Comparison of ENCODE assay signal across 35 cellular contexts in the genomic region with DNA sequence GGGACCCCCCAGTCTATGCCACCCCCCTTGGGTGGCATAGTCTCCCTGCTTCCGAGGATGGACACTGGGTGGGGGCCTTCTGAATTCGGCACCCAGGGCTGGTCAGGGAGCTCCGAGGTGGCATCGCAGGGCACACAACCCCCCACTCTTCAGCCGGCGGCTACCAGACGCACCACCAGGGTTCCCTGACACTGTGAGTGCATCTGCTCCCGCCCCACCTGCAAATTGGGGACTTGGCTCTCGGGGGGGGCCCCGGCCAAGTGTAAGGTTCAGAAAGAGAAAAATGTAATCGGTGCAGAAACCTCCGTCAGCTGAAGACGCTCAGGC. TPM values are rescaled to one million over a fixed set of nuclear protein-coding genes. Genes with fewer than 3 reads are reported as not detected.
"Had no signal": no experiment of that assay in that cellular context is flagged by ENCODE, and none has a peak within 500 bp of the region (broad histone marks: within the 10 kb centered on the region; RNA-seq: fewer than 3 reads in every experiment).

No MANE protein-coding gene starts in this region.

- H3K4me3 Mint-ChIP-seq: activated CD4-positive, alpha-beta memory T cell treated with anti-CD3 and anti-CD28 coated beads, Interleukin-2, amount 10 ng/mL, durations not matched to agents 7 days and 5 days; activated CD4-positive, alpha-beta T cell treated with anti-CD3 and anti-CD28 coated beads, Interleukin-2, amount 10 ng/mL, durations not matched to agents 7 days and 5 days; activated naive CD4-positive, alpha-beta T cell treated with anti-CD3 and anti-CD28 coated beads, Interleukin-2, amount 10 ng/mL, durations not matched to agents 7 days and 5 days; activated naive CD8-positive, alpha-beta T cell treated with anti-CD3 and anti-CD28 coated beads, Interleukin-2, amount 10 ng/mL, durations not matched to agents 7 days and 5 days; activated T-cell treated with anti-CD3 and anti-CD28 coated beads, Interleukin-2, amount 50 U/mL, for 24 hours; activated T-cell treated with anti-CD3 and anti-CD28 coated beads, Interleukin-2, amount 50 U/mL, for 72 hours; brain; WTC11 had no signal

- H3K27me3 ChIP-seq: ascending aorta, cardiac muscle cell, colonic mucosa had no signal

- ATAC-seq: activated naive CD4-positive, alpha-beta T cell treated with anti-CD3 and anti-CD28 coated beads, Interleukin-2, amount 50 U/mL, for 72 hours; activated T-cell treated with anti-CD3 and anti-CD28 coated beads, Interleukin-2, amount 50 U/mL, for 72 hours; gastroesophageal sphincter; WTC11 had no signal

- H3K36me3 ChIP-seq: ascending aorta, breast epithelium, cardiac muscle cell, colonic mucosa, esophagus squamous epithelium, gastroesophageal sphincter had no signal

- DNase-seq: activated CD4-positive, alpha-beta memory T cell treated with anti-CD3 and anti-CD28 coated beads, Interleukin-2, amount 10 ng/mL, durations not matched to agents 7 days and 5 days; activated CD4-positive, alpha-beta T cell treated with anti-CD3 and anti-CD28 coated beads for 1 hour; activated CD4-positive, alpha-beta T cell treated with anti-CD3 and anti-CD28 coated beads for 4 hours; activated CD4-positive, alpha-beta T cell treated with anti-CD3 and anti-CD28 coated beads, Interleukin-2, amount 10 ng/mL, durations not matched to agents 7 days and 5 days; activated CD4-positive, alpha-beta T cell treated with anti-CD3 and anti-CD28 coated beads, Interleukin-2, amount 50 U/mL, for 4 hours; activated CD8-positive, alpha-beta memory T cell treated with anti-CD3 and anti-CD28 coated beads, Interleukin-2, amount 50 U/mL, for 48 hours; activated gamma-delta T cell; activated naive CD4-positive, alpha-beta T cell; activated naive CD4-positive, alpha-beta T cell treated with anti-CD3 and anti-CD28 coated beads, Interleukin-2, amount 10 ng/mL, durations not matched to agents 7 days and 5 days; activated naive CD8-positive, alpha-beta T cell treated with anti-CD3 and anti-CD28 coated beads, Interleukin-2, amount 10 ng/mL, durations not matched to agents 7 days and 5 days; activated T-cell treated with anti-CD3 and anti-CD28 coated beads for 4 hours; activated T-cell treated with anti-CD3 and anti-CD28 coated beads, Interleukin-2, amount 50 U/mL, for 24 hours; activated T-cell treated with anti-CD3 and anti-CD28 coated beads, Interleukin-2, amount 50 U/mL, for 72 hours; central memory CD4-positive, alpha-beta T cell; cerebellar nuclear complex; colonic mucosa; effector CD8-positive, alpha-beta T cell; esophagus squamous epithelium; foreskin melanocyte; head of caudate nucleus; T-helper 2 cell had no signal

- H3K27ac Mint-ChIP-seq: activated CD4-positive, alpha-beta memory T cell treated with anti-CD3 and anti-CD28 coated beads, Interleukin-2, amount 10 ng/mL, durations not matched to agents 7 days and 5 days; activated CD4-positive, alpha-beta T cell treated with anti-CD3 and anti-CD28 coated beads, Interleukin-2, amount 10 ng/mL, durations not matched to agents 7 days and 5 days; activated naive CD4-positive, alpha-beta T cell treated with anti-CD3 and anti-CD28 coated beads, Interleukin-2, amount 10 ng/mL, durations not matched to agents 7 days and 5 days; activated naive CD4-positive, alpha-beta T cell treated with anti-CD3 and anti-CD28 coated beads, Interleukin-2, amount 50 U/mL, for 72 hours; activated naive CD8-positive, alpha-beta T cell treated with anti-CD3 and anti-CD28 coated beads, Interleukin-2, amount 10 ng/mL, durations not matched to agents 7 days and 5 days; activated T-cell treated with anti-CD3 and anti-CD28 coated beads, Interleukin-2, amount 50 U/mL, for 24 hours; activated T-cell treated with anti-CD3 and anti-CD28 coated beads, Interleukin-2, amount 50 U/mL, for 72 hours; WTC11 had no signal

- H3K27me3 Mint-ChIP-seq: activated CD4-positive, alpha-beta memory T cell treated with anti-CD3 and anti-CD28 coated beads, Interleukin-2, amount 10 ng/mL, durations not matched to agents 7 days and 5 days; activated CD4-positive, alpha-beta T cell treated with anti-CD3 and anti-CD28 coated beads, Interleukin-2, amount 10 ng/mL, durations not matched to agents 7 days and 5 days; activated naive CD4-positive, alpha-beta T cell treated with anti-CD3 and anti-CD28 coated beads, Interleukin-2, amount 10 ng/mL, durations not matched to agents 7 days and 5 days; activated naive CD8-positive, alpha-beta T cell treated with anti-CD3 and anti-CD28 coated beads, Interleukin-2, amount 10 ng/mL, durations not matched to agents 7 days and 5 days; activated T-cell treated with anti-CD3 and anti-CD28 coated beads, Interleukin-2, amount 50 U/mL, for 24 hours had no signal

- H3K27ac ChIP-seq: ascending aorta, breast epithelium, cardiac muscle cell, colonic mucosa, epithelial cell of prostate, esophagus squamous epithelium, gastroesophageal sphincter had no signal

- H3K4me1 ChIP-seq: ascending aorta, breast epithelium, colonic mucosa, esophagus squamous epithelium, gastroesophageal sphincter had no signal

- H3K4me1 Mint-ChIP-seq: activated CD4-positive, alpha-beta memory T cell treated with anti-CD3 and anti-CD28 coated beads, Interleukin-2, amount 10 ng/mL, durations not matched to agents 7 days and 5 days; activated CD4-positive, alpha-beta T cell treated with anti-CD3 and anti-CD28 coated beads, Interleukin-2, amount 10 ng/mL, durations not matched to agents 7 days and 5 days; activated naive CD4-positive, alpha-beta T cell treated with anti-CD3 and anti-CD28 coated beads, Interleukin-2, amount 10 ng/mL, durations not matched to agents 7 days and 5 days; activated naive CD8-positive, alpha-beta T cell treated with anti-CD3 and anti-CD28 coated beads, Interleukin-2, amount 10 ng/mL, durations not matched to agents 7 days and 5 days; WTC11 had no signal

- H3K4me3 ChIP-seq: ascending aorta, breast epithelium, cardiac muscle cell, colonic mucosa, esophagus squamous epithelium, gastroesophageal sphincter had no signal

- H3K36me3 Mint-ChIP-seq: activated naive CD4-positive, alpha-beta T cell treated with anti-CD3 and anti-CD28 coated beads, Interleukin-2, amount 10 ng/mL, durations not matched to agents 7 days and 5 days; activated naive CD4-positive, alpha-beta T cell treated with anti-CD3 and anti-CD28 coated beads, Interleukin-2, amount 50 U/mL, for 72 hours; activated naive CD8-positive, alpha-beta T cell treated with anti-CD3 and anti-CD28 coated beads, Interleukin-2, amount 10 ng/mL, durations not matched to agents 7 days and 5 days; brain; WTC11 had no signal

- H3K9me3 ChIP-seq: ascending aorta, breast epithelium, colonic mucosa, esophagus squamous epithelium, gastroesophageal sphincter had no signal

- H3K9me3 Mint-ChIP-seq: activated CD4-positive, alpha-beta memory T cell treated with anti-CD3 and anti-CD28 coated beads, Interleukin-2, amount 10 ng/mL, durations not matched to agents 7 days and 5 days; activated CD4-positive, alpha-beta T cell treated with anti-CD3 and anti-CD28 coated beads, Interleukin-2, amount 10 ng/mL, durations not matched to agents 7 days and 5 days; activated naive CD4-positive, alpha-beta T cell treated with anti-CD3 and anti-CD28 coated beads, Interleukin-2, amount 10 ng/mL, durations not matched to agents 7 days and 5 days; activated naive CD4-positive, alpha-beta T cell treated with anti-CD3 and anti-CD28 coated beads, Interleukin-2, amount 50 U/mL, for 72 hours; activated naive CD8-positive, alpha-beta T cell treated with anti-CD3 and anti-CD28 coated beads, Interleukin-2, amount 10 ng/mL, durations not matched to agents 7 days and 5 days; activated T-cell treated with anti-CD3 and anti-CD28 coated beads, Interleukin-2, amount 50 U/mL, for 24 hours; activated T-cell treated with anti-CD3 and anti-CD28 coated beads, Interleukin-2, amount 50 U/mL, for 72 hours; brain; WTC11 had no signal

RNA-seq across cellular contexts. Expression of gene CCDC187, which starts 45.6 kb away (rescaled TPM):
- total RNA-seq: activated CD4-positive, alpha-beta memory T cell treated with anti-CD3 and anti-CD28 coated beads, Interleukin-2, amount 10 ng/mL, durations not matched to agents 7 days and 5 days; activated CD4-positive, alpha-beta T cell treated with anti-CD3 and anti-CD28 coated beads, Interleukin-2, amount 10 ng/mL, durations not matched to agents 7 days and 5 days; activated naive CD8-positive, alpha-beta T cell treated with anti-CD3 and anti-CD28 coated beads, Interleukin-2, amount 10 ng/mL, durations not matched to agents 7 days and 5 days; activated T-cell treated with anti-CD3 and anti-CD28 coated beads, Interleukin-2, amount 50 U/mL, for 72 hours; breast epithelium; dermis microvascular lymphatic vessel endothelial cell; endothelial cell of umbilical vein; esophagus squamous epithelium; fibroblast of lung; gastroesophageal sphincter; glomerular endothelial cell; T-helper 1 cell treated with Interleukin-12 subunit alpha and Interleukin-12 subunit beta and Interleukin-4 antibody, amounts not matched to agents 30 ng/mL and 1 ng/mL, for 36 hours had no signal

RNA-seq across cellular contexts. Expression of gene LHX3, which starts 53.3 kb away (rescaled TPM):
- total RNA-seq: activated CD4-positive, alpha-beta T cell treated with anti-CD3 and anti-CD28 coated beads, Interleukin-2, amount 10 ng/mL, durations not matched to agents 7 days and 5 days; activated naive CD8-positive, alpha-beta T cell treated with anti-CD3 and anti-CD28 coated beads, Interleukin-2, amount 10 ng/mL, durations not matched to agents 7 days and 5 days; ascending aorta; breast epithelium; cardiac muscle cell; colonic mucosa; dermis microvascular lymphatic vessel endothelial cell; endothelial cell of umbilical vein; esophagus squamous epithelium; fibroblast of lung; fibroblast of villous mesenchyme; gastroesophageal sphincter; glomerular endothelial cell; T-helper 1 cell treated with Interleukin-12 subunit alpha and Interleukin-12 subunit beta and Interleukin-4 antibody, amounts not matched to agents 30 ng/mL and 1 ng/mL, for 36 hours; WTC11 had no signal
